In genomic region chr7:157235357-157236018, GRCh38 we compare ENCODE assay signal across 20 cellular contexts.
A peak's percentile ranks its signal among the peaks of the same experiment; 100 is the strongest.
DNase-seq lines count a peak whose midpoint lies in the region; ATAC-seq, FAIRE-seq and TF ChIP-seq lines count a peak whose summit lies in the region.
"Had no signal": no experiment of that assay in that cellular context is flagged by ENCODE, and none has a peak within 500 bp of the region (broad histone marks: within the 10 kb centered on the region; RNA-seq: fewer than 3 reads in every experiment).

No MANE protein-coding gene starts in this region.

- intact Hi-C loops in colonic mucosa (cut with DNase I): no loop called here

- H3K4me3 ChIP-seq in SK-N-SH (ENCODE audit: low read depth in 2 of 2, low read length in 1 of 2) (no peak overlapping the region), colonic mucosa (no peak overlapping the region)
- H3K4me3 ChIP-seq: left lung, tibial artery had no signal

- H3K27me3 ChIP-seq in SK-N-SH (ENCODE audit: insufficient read depth): no peaks in the 10 kb centered on the region
- H3K27me3 ChIP-seq in colonic mucosa: no peaks in the 10 kb centered on the region
- H3K27me3 ChIP-seq: left lung, tibial artery had no signal

- TF ChIP-seq RAD21 in SK-N-SH (IDR thresholded peaks at IDR 0.05; ENCODE audit: low read length): no peak

- TF ChIP-seq EP300 in SK-N-SH (IDR thresholded peaks at IDR 0.05; ENCODE audit: borderline replicate concordance in 1 of 2, low read depth in 1 of 2, low read length in 1 of 2): no peak

- no peak for FAIRE-seq in H54 (lab: Jason Lieb, UNC)

- H3K9me3 ChIP-seq in SK-N-SH (no peaks in the 10 kb centered on the region), colonic mucosa (no peaks in the 10 kb centered on the region)
- H3K9me3 ChIP-seq: left lung, tibial artery had no signal

- H3F3A ChIP-seq in SK-N-SH (replicated peaks; ENCODE audit: insufficient read depth): peaks cover 17% of the 10 kb centered on the region

- H3K9ac ChIP-seq in SK-N-SH (no peak overlapping the region), colonic mucosa (ENCODE audit: low read depth in 2 of 2, low read length in 2 of 2) (no peak overlapping the region)
- H3K9ac ChIP-seq: parathyroid adenoma had no signal

- WGBS in SK-N-SH (ENCODE audit: low lambda C conversion rate): 19% methylated on average over 1 of the region's 1 CpG

- peak overlapping the region; percentile 23; the same call in 1 of the 2 replicates for H3K4me2 ChIP-seq in SK-N-SH

- TF ChIP-seq POLR2A in H54 (IDR thresholded peaks at IDR 0.05; ENCODE audit: low read depth, low read length): no peak

- POLR2A ChIA-PET in SK-N-SH (lab: Yijun Ruan, JAX): no interaction called here

- CTCF ChIA-PET in SK-N-SH (lab: Yijun Ruan, JAX): interaction anchor here (1.5 to 19.7 kb wide), 4 partner anchors 11 to 286 kb away, joined by 3 to 160 read pairs (median 12); partner anchors contain the start of gene NOM1

- DNase-seq in H54 (ENCODE audit: insufficient read length, low spot score): peak; percentile 14
- DNase-seq in SK-N-SH: no peak
- DNase-seq in fibroblast of gingiva (ENCODE audit: low read depth): peak; percentile 31
- peak; percentile 21 for DNase-seq in renal cortical epithelial cell (ENCODE audit: low read depth)
- DNase-seq in colonic mucosa: no peak
- no peak for DNase-seq in Ammon's horn (ENCODE audit: low spot score)
- DNase-seq: activated effector memory CD4-positive, alpha-beta T cell treated with anti-CD3 and anti-CD28 coated beads, Interleukin-2, amount 50 U/mL, for 16 hours; aorta; left lung; NCI-H146; NK-92 treated with Interleukin-12 subunit alpha and Interleukin-12 subunit beta, amount 100 ng/mL, for 24 hours; SIG-M5; tibial artery had no signal

- ATAC-seq in HG02610 (IDR thresholded peaks at IDR 0.05; ENCODE audit: unreplicated experiment) (no peak), GM21737 (IDR thresholded peaks at IDR 0.05; ENCODE audit: unreplicated experiment) (no peak)
- ATAC-seq: activated CD4-positive, CD25-positive, alpha-beta regulatory T cell treated with anti-CD3 and anti-CD28 coated beads, Interleukin-2, amount 50 U/mL, for 24 hours; esophagus mucosa; left lung; stimulated activated effector memory CD8-positive, alpha-beta T cell treated with anti-CD3 and anti-CD28 coated beads, Interleukin-12 subunit alpha, Interleukin-12 subunit beta, amount 100 ng/mL, for 72 hours had no signal

- peak overlapping the region; percentile 2 to 49; a peak in 3 of 4 replicates for H3K27ac ChIP-seq in SK-N-SH (ENCODE audit: low read depth in 2 of 2, low read length in 1 of 2)
- H3K27ac ChIP-seq in colonic mucosa: no peak overlapping the region
- H3K27ac ChIP-seq: C4-2B, left lung, parathyroid adenoma, tibial artery had no signal

- peaks cover 45 to 49% of the 10 kb centered on the region in 2 experiments for H3K36me3 ChIP-seq in SK-N-SH (replicated peaks in 1 of 2; ENCODE audit: control insufficient read depth in 1 of 2, insufficient read depth in 2 of 2, low read length in 1 of 2)
- no peaks in the 10 kb centered on the region for H3K36me3 ChIP-seq in colonic mucosa

- peaks cover 9 to 11% of the 10 kb centered on the region in 2 experiments for H3K4me1 ChIP-seq in SK-N-SH (ENCODE audit: control insufficient read depth in 1 of 2, insufficient read depth in 2 of 2, low read depth in 1 of 2, low read length in 1 of 2)
- H3K4me1 ChIP-seq in colonic mucosa: no peaks in the 10 kb centered on the region
- H3K4me1 ChIP-seq: left lung, parathyroid adenoma, tibial artery had no signal

- H4K20me1 ChIP-seq in SK-N-SH (ENCODE audit: insufficient read depth): peaks cover 24% of the 10 kb centered on the region

- TF ChIP-seq CTCF in SK-N-SH (IDR thresholded peaks at IDR 0.05): no peak
- no peak for TF ChIP-seq CTCF in colonic mucosa (IDR thresholded peaks at IDR 0.05)

- H2AFZ ChIP-seq in SK-N-SH (ENCODE audit: low read depth): no peak overlapping the region
- H2AFZ ChIP-seq: parathyroid adenoma had no signal

- peaks cover 37% of the 10 kb centered on the region for H3K79me2 ChIP-seq in SK-N-SH (ENCODE audit: insufficient read depth)

- no peaks in the 10 kb centered on the region for H3K9me2 ChIP-seq in SK-N-SH

TF ChIP-seq in SK-N-SH, 30 proteins besides CTCF, POLR2A, EP300 and RAD21:
- TF ChIP-seq FOSL2 (IDR thresholded peaks at IDR 0.05; ENCODE audit: borderline replicate concordance, low read depth): peak; percentile 48; the same call in 1 of the 2 replicates
- peak; percentile 61 for TF ChIP-seq JUND (IDR thresholded peaks at IDR 0.05)
- peak; percentile 34 for TF ChIP-seq TCF12 (IDR thresholded peaks at IDR 0.05)
- TF ChIP-seq REST (IDR thresholded peaks at IDR 0.05; ENCODE audit: low read depth, low read length): no peak
- no peak for TF ChIP-seq SMC3 (IDR thresholded peaks at IDR 0.05; ENCODE audit: low read depth, low read length)
- no peak for TF ChIP-seq CHD2 (IDR thresholded peaks at IDR 0.05; ENCODE audit: low read length, partially characterized antibody)
- 0 out of 2 replicates have a peak, but pooled peaks have one; percentile 28 for TF ChIP-seq RXRA (IDR thresholded peaks at IDR 0.05; ENCODE audit: borderline replicate concordance, low read depth)
- TF ChIP-seq ELF1 (IDR thresholded peaks at IDR 0.05): no peak

Comparison
In these comparisons a context has a peak if more than half of its experiments do, and no peak if none do; other contexts are left out.
1. DNase-seq: peak in H54 (single experiment), fibroblast of gingiva (single experiment) and renal cortical epithelial cell (single experiment); none in SK-N-SH (single experiment), colonic mucosa (single experiment) and Ammon's horn (single experiment).